In the genomic region with DNA sequence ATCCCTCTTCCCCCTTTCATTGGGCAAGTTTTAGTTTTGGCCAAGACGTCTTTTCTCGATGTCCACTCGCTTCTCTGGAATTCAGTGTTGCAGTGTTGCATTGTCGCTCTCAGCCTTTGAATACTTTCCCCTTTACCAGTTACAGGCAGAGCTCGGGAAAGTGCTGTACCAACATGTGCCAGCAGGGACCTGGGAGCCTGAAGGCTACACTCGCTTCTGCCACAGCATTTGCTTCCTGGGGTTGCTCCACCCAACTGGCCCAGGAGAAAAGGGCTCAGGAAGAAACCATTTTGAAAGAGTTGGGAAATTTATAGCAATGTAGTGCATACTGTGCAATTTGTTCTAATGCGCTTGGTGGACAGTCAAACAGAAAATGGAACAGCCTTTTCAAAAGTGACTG, we compare ENCODE assay signal across 11 cellular contexts.
A peak's percentile ranks its signal among the peaks of the same experiment; 100 is the strongest.
DNase-seq lines count a peak whose midpoint lies in the region; ATAC-seq and TF ChIP-seq lines count a peak whose summit lies in the region.
"Had no signal": no experiment of that assay in that cellular context is flagged by ENCODE, and none has a peak within 500 bp of the region (broad histone marks: within the 10 kb centered on the region; RNA-seq: fewer than 3 reads in every experiment).

No MANE protein-coding gene starts in this region.

- H3K27ac ChIP-seq in HL-60 (replicated peaks), result no peak overlapping the region
- H3K27ac ChIP-seq in SJCRH30, result peak overlapping the region; percentile 57; the same call in 1 of the 2 replicates

- H3K4me3 ChIP-seq in HL-60 (replicated peaks; ENCODE audit: insufficient read depth, low read length) (no peak overlapping the region), SJCRH30 (peak overlapping the region; percentile 38)

- TF ChIP-seq CTCF in HL-60 (IDR thresholded peaks at IDR 0.05; ENCODE audit: insufficient read depth, low read length), result peak; percentile 14

- H3K9me3 ChIP-seq in SJCRH30 (replicated peaks), result no peaks in the 10 kb centered on the region

- no peaks in the 10 kb centered on the region for H3K36me3 ChIP-seq in SJCRH30

- H3K27me3 ChIP-seq in HL-60 (ENCODE audit: insufficient read depth, poor library complexity, severe bottlenecking) (peaks cover 2% of the 10 kb centered on the region), SJCRH30 (no peaks in the 10 kb centered on the region)

- peaks cover 33% of the 10 kb centered on the region for H3K4me1 ChIP-seq in SJCRH30

- ATAC-seq in HG03280 (IDR thresholded peaks at IDR 0.05; ENCODE audit: unreplicated experiment), result no peak

- DNase-seq in DMS 273 (lab: John Stamatoyannopoulos, UW; ENCODE audit: unreplicated experiment) (peak; percentile 58), DMS 273 treated with DMSO at 0.1 percent for 48 hours (lab: John Stamatoyannopoulos, UW) (no peak), HL-60 (ENCODE audit: low read depth in 1 of 2, low spot score in 1 of 2) (peak; percentile 10 to 46), SJCRH30 (peak; percentile 86 to 90), left kidney (ENCODE audit: low read depth, low spot score) (peak; percentile 53), AG08396 (ENCODE audit: low spot score) (no peak), amygdala (lab: John Stamatoyannopoulos, UW) (no peak)
- DNase-seq: 8988T, NCI-H1048, Right ventricle myocardium superior had no signal

Comparison
In these comparisons a context has a peak if more than half of its experiments do, and no peak if none do; other contexts are left out.
1. DNase-seq: peak in DMS 273 (single experiment), HL-60 (2 of 2), SJCRH30 (2 of 2) and left kidney (single experiment); none in DMS 273 treated with DMSO at 0.1 percent for 48 hours (single experiment), AG08396 (single experiment) and amygdala (0 of 56).